25 cellular contexts compared by ENCODE assay signal in genomic region chr3:59578129-59578528, GRCh38.
A peak's percentile ranks its signal among the peaks of the same experiment; 100 is the strongest.
DNase-seq lines count a peak whose midpoint lies in the region; FAIRE-seq and TF ChIP-seq lines count a peak whose summit lies in the region.
"Had no signal": no experiment of that assay in that cellular context is flagged by ENCODE, and none has a peak within 500 bp of the region (broad histone marks: within the 10 kb centered on the region; RNA-seq: fewer than 3 reads in every experiment).

No MANE protein-coding gene starts in this region.

- H3K27ac ChIP-seq in RWPE1 (peak overlapping the region; percentile 52), keratinocyte (ENCODE audit: control insufficient read depth, insufficient read depth, low read length) (no peak overlapping the region), neuronal stem cell (replicated peaks; ENCODE audit: low read length) (no peak overlapping the region)
- H3K27ac ChIP-seq: HL-60 had no signal

- no peak overlapping the region for H2BK15ac ChIP-seq in neuronal stem cell (ENCODE audit: low read length)

- no peak overlapping the region for H4K91ac ChIP-seq in neuronal stem cell (ENCODE audit: low read depth, low read length, poor library complexity)

- H3K23ac ChIP-seq in neuronal stem cell (ENCODE audit: low read depth, low read length, poor library complexity): no peak overlapping the region

- H3K27me3 ChIP-seq in bronchial epithelial cell (ENCODE audit: control insufficient read depth, insufficient read depth, low read length): no peaks in the 10 kb centered on the region
- H3K27me3 ChIP-seq in keratinocyte (ENCODE audit: control insufficient read depth, extremely low read depth, insufficient read depth, low read length): no peaks in the 10 kb centered on the region
- no peaks in the 10 kb centered on the region for H3K27me3 ChIP-seq in neuronal stem cell (ENCODE audit: control insufficient read depth in 3 of 3, insufficient read depth in 3 of 3, low read depth in 1 of 3, low read length in 3 of 3)
- H3K27me3 ChIP-seq: BE2C had no signal

- H3K79me1 ChIP-seq in neuronal stem cell (ENCODE audit: low read depth, low read length): no peaks in the 10 kb centered on the region

- H2AFZ ChIP-seq in keratinocyte (ENCODE audit: control insufficient read depth, low read length) (peak overlapping the region; percentile 5), neuronal stem cell (ENCODE audit: low read length) (no peak overlapping the region)
- H2AFZ ChIP-seq: GM23338 had no signal

- H3K14ac ChIP-seq in neuronal stem cell (ENCODE audit: low read length): no peak overlapping the region

- H3K9me1 ChIP-seq in keratinocyte (ENCODE audit: control insufficient read depth, extremely low read depth, insufficient read depth, low read length): no peaks in the 10 kb centered on the region

- H3K4ac ChIP-seq in neuronal stem cell (ENCODE audit: low read length): no peak overlapping the region

- H3K4me1 ChIP-seq in keratinocyte (ENCODE audit: control insufficient read depth, extremely low read depth, insufficient read depth, low read length) (peaks cover 15% of the 10 kb centered on the region), neuronal stem cell (ENCODE audit: control insufficient read depth in 2 of 2, insufficient read depth in 1 of 2, low read depth in 1 of 2, low read length in 2 of 2) (no peaks in the 10 kb centered on the region)
- H3K4me1 ChIP-seq: BE2C had no signal

- H2BK5ac ChIP-seq in neuronal stem cell (ENCODE audit: low read length): no peak overlapping the region

- no peak overlapping the region for H3K4me2 ChIP-seq in keratinocyte (ENCODE audit: control insufficient read depth, extremely low read depth, insufficient read depth, low read depth, low read length)
- H3K4me2 ChIP-seq in neuronal stem cell (ENCODE audit: insufficient read depth, low read length, poor library complexity, severe bottlenecking): no peak overlapping the region
- H3K4me2 ChIP-seq: GM23338 had no signal

- no CpG with 5 or more reads among the region's 1 CpG for WGBS in neuronal stem cell (ENCODE audit: extremely low coverage in 2 of 2, insufficient read length in 2 of 2, insufficient replicate concordance in 1 of 2), 2 donors

- H2BK12ac ChIP-seq in neuronal stem cell (ENCODE audit: low read length): no peak overlapping the region

- H3K9me3 ChIP-seq in keratinocyte (ENCODE audit: control insufficient read depth, low read depth, low read length) (no peaks in the 10 kb centered on the region), neuronal stem cell (replicated peaks in 1 of 2; ENCODE audit: control insufficient read depth in 2 of 2, insufficient read depth in 1 of 2, low read depth in 1 of 2, low read length in 2 of 2) (peaks cover 0 to under 1% of the 10 kb centered on the region in 2 donors)
- H3K9me3 ChIP-seq: BE2C had no signal

- CTCF ChIA-PET in RWPE1 (lab: Yijun Ruan, JAX): interaction anchor here (0.6 to 1.4 kb wide), 2 partner anchors 21 to 280 kb away, joined by 4 to 5 read pairs; no protein-coding TSS in a partner anchor

- FAIRE-seq in bronchial epithelial cell (lab: Jason Lieb, UNC) (no peak), keratinocyte (lab: Jason Lieb, UNC) (peak; percentile 75)
- FAIRE-seq: A204.1, G401.6, GM12891, GM19239, H54, HTR-8/SVneo had no signal

- TF ChIP-seq CTCF in RWPE1 (conservative IDR thresholded peaks at IDR 0.05; ENCODE audit: low read depth) (no peak), bronchial epithelial cell (IDR thresholded peaks at IDR 0.05; ENCODE audit: insufficient read depth, low read length, severe bottlenecking) (no peak), keratinocyte (optimal IDR thresholded peaks at IDR 0.05 in 1 of 3, IDR thresholded peaks at IDR 0.05 in 1 of 3, conservative IDR thresholded peaks at IDR 0.05 in 1 of 3; ENCODE audit: extremely low read depth in 1 of 3, insufficient read depth in 2 of 3, low read length in 3 of 3) (no peak)

- dilution Hi-C loops in keratinocyte (cut with MboI; ENCODE audit: extremely low pct_ligation_motif_present, low sequenced_read_pairs): no loop called here

- H3K18ac ChIP-seq in neuronal stem cell (ENCODE audit: low read length): peak overlapping the region; percentile 16

- H2BK120ac ChIP-seq in neuronal stem cell (ENCODE audit: low read depth, low read length): no peak overlapping the region

- POLR2A ChIA-PET in RWPE1 (lab: Yijun Ruan, JAX; ENCODE audit: low non-redundant PET): no interaction called here

- H3K4me3 ChIP-seq in bronchial epithelial cell (ENCODE audit: low read depth, low read length) (no peak overlapping the region), keratinocyte (ENCODE audit: control insufficient read depth in 2 of 3, extremely low read depth in 1 of 3, insufficient read depth in 2 of 3, low read depth in 1 of 3, low read length in 3 of 3) (no peak overlapping the region), neuronal stem cell (ENCODE audit: low read length in 2 of 2) (no peak overlapping the region)
- H3K4me3 ChIP-seq: GM23338 had no signal

- DNase-seq in RWPE1 (ENCODE audit: low spot score) (no peak), bronchial epithelial cell (ENCODE audit: low read depth) (peak; percentile 62), keratinocyte (ENCODE audit: low read depth, low spot score) (no peak), neuronal stem cell (ENCODE audit: low spot score) (no peak), GM19240 (ENCODE audit: insufficient read length, low spot score) (no peak), NCI-H128 (lab: John Stamatoyannopoulos, UW; ENCODE audit: unreplicated experiment) (no peak), HT-29 (ENCODE audit: low spot score) (no peak), NCI-H748 treated with DMSO at 0.1 percent for 48 hours (lab: John Stamatoyannopoulos, UW) (no peak)
- DNase-seq: ACHN; BE2C; C1 segment of cervical spinal cord; CD4-positive, CD25-positive, alpha-beta regulatory T cell; CD8-positive, alpha-beta memory T cell; COR-L47; DMS 273 treated with DMSO at 0.1 percent for 48 hours; DMS53; HCEC 1CT had no signal

- no peaks in the 10 kb centered on the region for H4K20me1 ChIP-seq in keratinocyte (ENCODE audit: control insufficient read depth, extremely low read depth, insufficient read depth, low read length)

- H4K8ac ChIP-seq in neuronal stem cell (ENCODE audit: low read depth, low read length): no peak overlapping the region

- H3K9ac ChIP-seq in keratinocyte (ENCODE audit: control insufficient read depth, extremely low read depth, insufficient read depth, low read length) (no peak overlapping the region), neuronal stem cell (ENCODE audit: low read depth, low read length, poor library complexity) (no peak overlapping the region)

- no peaks in the 10 kb centered on the region for H3K79me2 ChIP-seq in keratinocyte (ENCODE audit: control insufficient read depth, insufficient read depth, low read length)

- H2AK5ac ChIP-seq in neuronal stem cell (ENCODE audit: low read depth, low read length): no peak overlapping the region

- H3K36me3 ChIP-seq in bronchial epithelial cell (ENCODE audit: control insufficient read depth, insufficient read depth, low read length): no peaks in the 10 kb centered on the region
- H3K36me3 ChIP-seq in keratinocyte (ENCODE audit: control insufficient read depth in 2 of 2, extremely low read depth in 1 of 2, insufficient read depth in 2 of 2, low read length in 2 of 2): no peaks in the 10 kb centered on the region
- H3K36me3 ChIP-seq in neuronal stem cell (replicated peaks in 1 of 2; ENCODE audit: control insufficient read depth in 2 of 2, insufficient read depth in 2 of 2, low read length in 2 of 2): no peaks in the 10 kb centered on the region
- H3K36me3 ChIP-seq: BE2C had no signal
